1 cellular context compared by ENCODE assay signal in genomic region chr7:101856488-101857357, GRCh38.
A peak's percentile ranks its signal among the peaks of the same experiment; 100 is the strongest.
TF ChIP-seq lines count a peak whose summit lies in the region.

No MANE protein-coding gene starts in this region.

TF ChIP-seq in HepG2, 621 proteins besides CTCF, POLR2A, EP300 and RAD21 (continued from another document and continues in another):
- no peak for TF ChIP-seq ZNF646 (CRISPR knock-in tag; IDR thresholded peaks at IDR 0.05)
- no peak for TF ChIP-seq RFXANK (CRISPR knock-in tag; IDR thresholded peaks at IDR 0.05)
- TF ChIP-seq KDM4B (CRISPR knock-in tag; IDR thresholded peaks at IDR 0.05): 0 out of 2 replicates have a peak, but pooled peaks have one; percentile 77
- TF ChIP-seq ZNF335 (CRISPR knock-in tag; IDR thresholded peaks at IDR 0.05): 0 out of 2 replicates have a peak, but pooled peaks have one; percentile 30
- no peak for TF ChIP-seq ZNF839 (CRISPR knock-in tag; IDR thresholded peaks at IDR 0.05; ENCODE audit: borderline replicate concordance)
- TF ChIP-seq THAP7 (CRISPR knock-in tag; IDR thresholded peaks at IDR 0.05): peak; percentile 50; the same call in 1 of the 2 replicates
- peak; percentile 21; the same call in 1 of the 2 replicates for TF ChIP-seq THAP9 (CRISPR knock-in tag; IDR thresholded peaks at IDR 0.05; ENCODE audit: borderline replicate concordance)
- TF ChIP-seq ELF1 (CRISPR knock-in tag; IDR thresholded peaks at IDR 0.05): peak; percentile 48
- no peak for TF ChIP-seq SOX13 (IDR thresholded peaks at IDR 0.05)
- 0 out of 4 replicates have a peak, but pooled peaks of 1 of the 2 experiments have one; percentile 30 for TF ChIP-seq SOX13 (CRISPR knock-in tag; conservative IDR thresholded peaks at IDR 0.05 in 1 of 2, IDR thresholded peaks at IDR 0.05 in 1 of 2)
- TF ChIP-seq ZBED4 (CRISPR knock-in tag; IDR thresholded peaks at IDR 0.05; ENCODE audit: borderline replicate concordance): peak; percentile 86; the same call in 1 of the 2 replicates
- no peak for TF ChIP-seq ZBTB37 (CRISPR knock-in tag; IDR thresholded peaks at IDR 0.05)
- TF ChIP-seq MXD4 (CRISPR knock-in tag; IDR thresholded peaks at IDR 0.05): peak; percentile 19; the same call in 1 of the 2 replicates
- no peak for TF ChIP-seq PHF20 (CRISPR knock-in tag; IDR thresholded peaks at IDR 0.05)
- TF ChIP-seq ZNF331 (CRISPR knock-in tag; IDR thresholded peaks at IDR 0.05): peak; percentile 52; the same call in 1 of the 2 replicates
- TF ChIP-seq ZNF136 (CRISPR knock-in tag; IDR thresholded peaks at IDR 0.05; ENCODE audit: low read depth): 0 out of 2 replicates have a peak, but pooled peaks have one; percentile 63
- TF ChIP-seq DNMT3B (CRISPR knock-in tag; conservative IDR thresholded peaks at IDR 0.05): 0 out of 2 replicates have a peak, but pooled peaks have one; percentile 90
- no peak for TF ChIP-seq FOXA1 (IDR thresholded peaks at IDR 0.05)
- TF ChIP-seq FOXA1 (CRISPR knock-in tag; IDR thresholded peaks at IDR 0.05): 0 out of 2 replicates have a peak, but pooled peaks have one; percentile 4
- no peak for TF ChIP-seq ARID3A (IDR thresholded peaks at IDR 0.05; ENCODE audit: low read depth, low read length)
- TF ChIP-seq ZNF451 (CRISPR knock-in tag; IDR thresholded peaks at IDR 0.05): 0 out of 2 replicates have a peak, but pooled peaks have one; percentile 61
- no peak for TF ChIP-seq U2AF2 (IDR thresholded peaks at IDR 0.05; ENCODE audit: low read depth, low read length)
- TF ChIP-seq ZFP90 (CRISPR knock-in tag; IDR thresholded peaks at IDR 0.05; ENCODE audit: borderline replicate concordance): peak; percentile 59; the same call in 1 of the 2 replicates
- no peak for TF ChIP-seq NBN (conservative IDR thresholded peaks at IDR 0.05)
- TF ChIP-seq NAIF1 (CRISPR knock-in tag; IDR thresholded peaks at IDR 0.05; ENCODE audit: borderline replicate concordance): no peak
- TF ChIP-seq HDAC2 (CRISPR knock-in tag; IDR thresholded peaks at IDR 0.05): peak; percentile 64
- no peak for TF ChIP-seq NR3C1 (CRISPR knock-in tag; IDR thresholded peaks at IDR 0.05)
- TF ChIP-seq MIER2 (CRISPR knock-in tag; IDR thresholded peaks at IDR 0.05): no peak
- TF ChIP-seq SNAPC2 (CRISPR knock-in tag; IDR thresholded peaks at IDR 0.05): 0 out of 2 replicates have a peak, but pooled peaks have one; percentile 61
- TF ChIP-seq RFX1 (IDR thresholded peaks at IDR 0.05): no peak
- TF ChIP-seq DBP (CRISPR knock-in tag; IDR thresholded peaks at IDR 0.05; ENCODE audit: not compliant biosample characterization): no peak
- peak; percentile 72; the same call in 1 of the 2 replicates for TF ChIP-seq TBX2 (CRISPR knock-in tag; IDR thresholded peaks at IDR 0.05; ENCODE audit: borderline replicate concordance)
- TF ChIP-seq HIVEP1 (CRISPR knock-in tag; IDR thresholded peaks at IDR 0.05): peak; percentile 7; the same call in 1 of the 2 replicates
- no peak for TF ChIP-seq ZNF629 (CRISPR knock-in tag; conservative IDR thresholded peaks at IDR 0.05)
- TF ChIP-seq PRMT3 (CRISPR knock-in tag; IDR thresholded peaks at IDR 0.05; ENCODE audit: borderline replicate concordance, low read depth): no peak
- TF ChIP-seq IKZF5 (CRISPR knock-in tag; IDR thresholded peaks at IDR 0.05): peak; percentile 74
- TF ChIP-seq ZGPAT (CRISPR knock-in tag; IDR thresholded peaks at IDR 0.05): peak; percentile 77
- TF ChIP-seq ZNF570 (CRISPR knock-in tag; IDR thresholded peaks at IDR 0.05; ENCODE audit: borderline replicate concordance): no peak
